In genomic region chr11:117081908-117082307, GRCh38 we compare ENCODE assay signal across 28 cellular contexts. TPM values are rescaled to one million over a fixed set of nuclear protein-coding genes. Genes with fewer than 3 reads are reported as not detected.
DNase-seq lines count a peak whose midpoint lies in the region; ATAC-seq, FAIRE-seq and TF ChIP-seq lines count a peak whose summit lies in the region.
"Had no signal": no experiment of that assay in that cellular context is flagged by ENCODE, and none has a peak within 500 bp of the region (broad histone marks: within the 10 kb centered on the region; RNA-seq: fewer than 3 reads in every experiment).

No MANE protein-coding gene starts in this region.

- no peaks in the 10 kb centered on the region for H3K9me2 ChIP-seq in Loucy (replicated peaks; ENCODE audit: low read depth, low read length)

- no peak overlapping the region for H3K27ac Mint-ChIP-seq in mesothelial cell of epicardium
- H3K27ac Mint-ChIP-seq: activated B cell treated with CpG ODN at 0.5 μM for 24 hours; activated CD4-positive, alpha-beta memory T cell treated with anti-CD3 and anti-CD28 coated beads for 36 hours; nephron progenitor cell; T-helper 2 cell treated with Interferon-gamma antibody and Interleukin-4, amounts not matched to agents 5 μg/mL and 100 μg/mL, for 36 hours had no signal

- H4K20me1 ChIP-seq in Loucy (ENCODE audit: insufficient read depth, low read length, poor library complexity, severe bottlenecking): peaks cover 22% of the 10 kb centered on the region

- no peak for DNase-seq in mesothelial cell of epicardium (ENCODE audit: low spot score in 2 of 2, unreplicated experiment in 2 of 2)
- DNase-seq in anterior cingulate cortex (lab: John Stamatoyannopoulos, UW): no peak
- DNase-seq in D721Med (ENCODE audit: insufficient read length, low spot score): no peak
- no peak for DNase-seq in RPMI8226
- DNase-seq: ACHN; activated B cell treated with CpG ODN at 0.5 μM for 24 hours; activated CD4-positive, alpha-beta memory T cell treated with anti-CD3 and anti-CD28 coated beads for 36 hours; activated T-cell treated with anti-CD3 and anti-CD28 coated beads for 4 hours; C1 segment of cervical spinal cord; foreskin melanocyte; immature natural killer cell; left ventricle myocardium inferior; NCI-H1092 treated with DMSO at 0.1 percent for 48 hours; NCI-H2081 treated with DMSO at 0.1 percent for 48 hours; NCI-H446; nephron progenitor cell; sigmoid colon; testis had no signal

- H3K36me3 Mint-ChIP-seq in mesothelial cell of epicardium: peaks cover 2% of the 10 kb centered on the region

- no peak for ATAC-seq in HG03378 (IDR thresholded peaks at IDR 0.05; ENCODE audit: unreplicated experiment)

- no peak overlapping the region for H2AFZ ChIP-seq in Loucy (ENCODE audit: low read length)
- H2AFZ ChIP-seq: hepatocyte had no signal

- no peak for FAIRE-seq in D721Med (lab: Jason Lieb, UNC)
- FAIRE-seq: bronchial epithelial cell, G401.6 had no signal

- H3K4me2 ChIP-seq in Loucy (ENCODE audit: low read depth, low read length, poor library complexity, severe bottlenecking): no peak overlapping the region
- H3K4me2 ChIP-seq: hepatocyte had no signal

- no peak overlapping the region for H3K4me3 Mint-ChIP-seq in mesothelial cell of epicardium
- H3K4me3 Mint-ChIP-seq: activated CD4-positive, alpha-beta memory T cell treated with anti-CD3 and anti-CD28 coated beads for 36 hours; immature natural killer cell; nephron progenitor cell; T-helper 2 cell treated with Interferon-gamma antibody and Interleukin-4, amounts not matched to agents 5 μg/mL and 100 μg/mL, for 36 hours had no signal

- TF ChIP-seq CTCF in C4-2B (conservative IDR thresholded peaks at IDR 0.05) (peak; percentile 21; the same call in 1 of the 2 replicates), Loucy (conservative IDR thresholded peaks at IDR 0.05; ENCODE audit: low read length) (peak; percentile 39), mesothelial cell of epicardium (IDR thresholded peaks at IDR 0.05; ENCODE audit: unreplicated experiment) (peak; percentile 38), D721Med (IDR thresholded peaks at IDR 0.05; ENCODE audit: insufficient read depth, missing control alignments) (no peak)

- H3K4me1 ChIP-seq in Loucy (ENCODE audit: insufficient read depth, low read length, poor library complexity, severe bottlenecking): peaks cover 20% of the 10 kb centered on the region

- no peaks in the 10 kb centered on the region for H3K27me3 ChIP-seq in Loucy (ENCODE audit: insufficient read depth, low read length, poor library complexity, severe bottlenecking)
- H3K27me3 ChIP-seq: hepatocyte, sigmoid colon, testis had no signal

- H3K9ac ChIP-seq in Loucy (ENCODE audit: low read depth, low read length, poor library complexity, severe bottlenecking): no peak overlapping the region

- peaks cover 96% of the 10 kb centered on the region for H3K79me2 ChIP-seq in Loucy (ENCODE audit: insufficient read depth, low read length)

- no peak overlapping the region for H3K4me3 ChIP-seq in Loucy (ENCODE audit: low read length, poor library complexity, severe bottlenecking)
- H3K4me3 ChIP-seq: hepatocyte, left ventricle myocardium inferior, sigmoid colon, SK-N-MC, testis had no signal

- H3F3A ChIP-seq in Loucy (ENCODE audit: low read depth): no peaks in the 10 kb centered on the region

- no peaks in the 10 kb centered on the region for H3K9me3 ChIP-seq in Loucy (ENCODE audit: insufficient read depth, low read depth, low read length)
- H3K9me3 ChIP-seq: left ventricle myocardium inferior, sigmoid colon, testis had no signal

- H3K9me3 Mint-ChIP-seq in mesothelial cell of epicardium: no peaks in the 10 kb centered on the region
- H3K9me3 Mint-ChIP-seq: activated B cell treated with CpG ODN at 0.5 μM for 24 hours; activated CD4-positive, alpha-beta memory T cell treated with anti-CD3 and anti-CD28 coated beads for 36 hours; immature natural killer cell; T-helper 2 cell treated with Interferon-gamma antibody and Interleukin-4, amounts not matched to agents 5 μg/mL and 100 μg/mL, for 36 hours had no signal

- H3K27me3 Mint-ChIP-seq in mesothelial cell of epicardium (ENCODE audit: low read depth): no peaks in the 10 kb centered on the region
- H3K27me3 Mint-ChIP-seq: activated B cell treated with CpG ODN at 0.5 μM for 24 hours; activated CD4-positive, alpha-beta memory T cell treated with anti-CD3 and anti-CD28 coated beads for 36 hours had no signal

- no peaks in the 10 kb centered on the region for H3K36me3 ChIP-seq in Loucy (ENCODE audit: insufficient read depth, low read length)
- H3K36me3 ChIP-seq: left ventricle myocardium inferior, sigmoid colon had no signal

- H3K4me1 Mint-ChIP-seq in mesothelial cell of epicardium: peaks cover 23% of the 10 kb centered on the region

- no peak overlapping the region for H3K27ac ChIP-seq in C4-2B
- peak overlapping the region; percentile 93 for H3K27ac ChIP-seq in cingulate gyrus (ENCODE audit: low read depth, low read length)
- H3K27ac ChIP-seq: epithelial cell of prostate, hepatocyte, left ventricle myocardium inferior, SK-N-MC, testis had no signal

RNA-seq across cellular contexts. Expression of gene SIK3, which starts 16.3 kb away (rescaled TPM):
- total RNA-seq in mesothelial cell of epicardium: 28.1 to 38.1 TPM (median 35.6 TPM) in 3 replicates
